ENCODE assay signal across 1 cellular context in genomic region chr11:60937144-60937527, GRCh38.
TF ChIP-seq lines count a peak whose summit lies in the region.

No MANE protein-coding gene starts in this region.

TF ChIP-seq in endothelial cell of umbilical vein, 7 proteins besides CTCF, POLR2A, EP300 and RAD21:
- TF ChIP-seq EZH2 (IDR thresholded peaks at IDR 0.05; ENCODE audit: borderline replicate concordance, low read depth, low read length, severe bottlenecking): no peak
- no peak for TF ChIP-seq MAX (IDR thresholded peaks at IDR 0.05; ENCODE audit: insufficient read depth, insufficient read length)
- no peak for TF ChIP-seq MYC (IDR thresholded peaks at IDR 0.05; ENCODE audit: low read depth, low read length)
- TF ChIP-seq FOS (IDR thresholded peaks at IDR 0.05; ENCODE audit: borderline replicate concordance, insufficient read depth, low read length): no peak
- TF ChIP-seq POLR2AphosphoS5 (IDR thresholded peaks at IDR 0.05; ENCODE audit: insufficient read depth, low read depth, low read length): no peak
- no peak for TF ChIP-seq GATA2 (IDR thresholded peaks at IDR 0.05; ENCODE audit: insufficient read depth, insufficient read length, low read depth, low read length)
- no peak for TF ChIP-seq JUN (IDR thresholded peaks at IDR 0.05; ENCODE audit: borderline replicate concordance, insufficient read depth, insufficient read length, low read depth)
